8 cellular contexts compared by ENCODE assay signal in genomic region chr20:49915380-49916145, GRCh38. TPM values are rescaled to one million over a fixed set of nuclear protein-coding genes. Genes with fewer than 3 reads are reported as not detected.
DNase-seq lines count a peak whose midpoint lies in the region; ATAC-seq and TF ChIP-seq lines count a peak whose summit lies in the region.

Gene SPATA2 (minus strand): TSS chr20:49915529. CDS start chr20:49908490, 7,039 bp downstream.

- H3K4me3 ChIP-seq in lower lobe of right lung = peak within 1 kb of the TSS; percentile 88

- peak within 1 kb of the TSS; percentile 99 for H3K4me3 Mint-ChIP-seq in activated CD4-positive, alpha-beta memory T cell treated with anti-CD3 and anti-CD28 coated beads, Interleukin-2, amount 10 ng/mL, durations not matched to agents 7 days and 5 days

- H3K27me3 ChIP-seq in lower lobe of right lung (ENCODE audit: low read depth) = no peaks in the 10 kb centered on the region

- H3K4me1 Mint-ChIP-seq in activated CD4-positive, alpha-beta memory T cell treated with anti-CD3 and anti-CD28 coated beads, Interleukin-2, amount 10 ng/mL, durations not matched to agents 7 days and 5 days = peaks cover 38% of the 10 kb centered on the region

- no peaks in the 10 kb centered on the region for H3K9me3 Mint-ChIP-seq in activated CD4-positive, alpha-beta memory T cell treated with anti-CD3 and anti-CD28 coated beads, Interleukin-2, amount 10 ng/mL, durations not matched to agents 7 days and 5 days

- peak; percentile 85 for ATAC-seq in GM19397 (IDR thresholded peaks at IDR 0.05; ENCODE audit: unreplicated experiment)
- peak; percentile 58 for ATAC-seq in HG03565 (IDR thresholded peaks at IDR 0.05; ENCODE audit: unreplicated experiment)
- peak; percentile 95 to 96 for ATAC-seq in lower lobe of right lung

- H3K9me3 ChIP-seq in lower lobe of right lung = no peaks in the 10 kb centered on the region

- no peak for TF ChIP-seq CTCF in lower lobe of right lung (IDR thresholded peaks at IDR 0.05)

- POLR2A ChIA-PET in activated CD4-positive, alpha-beta memory T cell treated with anti-CD3 and anti-CD28 coated beads, Interleukin-2, amount 10 ng/mL, durations not matched to agents 7 days and 5 days (lab: Charles Lee) = interaction anchor here (0.8 to 3.3 kb wide), 8 partner anchors 11 to 321 kb away, joined by 3 to 26 read pairs (median 4); partner anchors contain the start of gene RNF114

- peak within 1 kb of the TSS; percentile 100 for H3K27ac Mint-ChIP-seq in activated CD4-positive, alpha-beta memory T cell treated with anti-CD3 and anti-CD28 coated beads, Interleukin-2, amount 10 ng/mL, durations not matched to agents 7 days and 5 days

- no peaks in the 10 kb centered on the region for H3K27me3 Mint-ChIP-seq in activated CD4-positive, alpha-beta memory T cell treated with anti-CD3 and anti-CD28 coated beads, Interleukin-2, amount 10 ng/mL, durations not matched to agents 7 days and 5 days

- peak; percentile 97 for DNase-seq in CD1c-positive myeloid dendritic cell (ENCODE audit: extremely low spot score)
- DNase-seq in NCI-H82 treated with DMSO at 0.1 percent for 48 hours (lab: John Stamatoyannopoulos, UW; ENCODE audit: unreplicated experiment) = peak; percentile 78
- peak; percentile 93 for DNase-seq in activated CD4-positive, alpha-beta memory T cell treated with anti-CD3 and anti-CD28 coated beads, Interleukin-2, amount 10 ng/mL, durations not matched to agents 7 days and 5 days
- peak; percentile 97 for DNase-seq in ecto neural progenitor cell (ENCODE audit: low spot score)
- DNase-seq in lower lobe of right lung = peak; percentile 98
- DNase-seq in stimulated activated CD4-positive, alpha-beta T cell treated with anti-CD3 and anti-CD28 coated beads, TNF-alpha, amount 100 ng/mL, for 1 hour (ENCODE audit: low read depth in 3 of 3, low spot score in 1 of 3) = peak; percentile 77 to 87 (median 79)

- intact Hi-C loops in lower lobe of right lung (cut with DNase I) = no loop called here

- CTCF ChIA-PET in activated CD4-positive, alpha-beta memory T cell treated with anti-CD3 and anti-CD28 coated beads, Interleukin-2, amount 10 ng/mL, durations not matched to agents 7 days and 5 days (lab: Charles Lee) = interaction anchor here (0.6 to 3.0 kb wide), 14 partner anchors 9 to 381 kb away, joined by 3 to 9 read pairs (median 4); no protein-coding TSS in a partner anchor

- H3K27ac ChIP-seq in lower lobe of right lung = peak within 1 kb of the TSS; percentile 97

- no peaks in the 10 kb centered on the region for H3K36me3 Mint-ChIP-seq in activated CD4-positive, alpha-beta memory T cell treated with anti-CD3 and anti-CD28 coated beads, Interleukin-2, amount 10 ng/mL, durations not matched to agents 7 days and 5 days (ENCODE audit: low read depth)

- H3K4me1 ChIP-seq in lower lobe of right lung = peaks cover 29% of the 10 kb centered on the region

- peaks cover 3% of the 10 kb centered on the region for H3K36me3 ChIP-seq in lower lobe of right lung

RNA-seq across cellular contexts. Expression of gene SPATA2, which starts in this region (rescaled TPM):
- 1 to 10 TPM; 8.4 to 9.0 TPM for total RNA-seq in activated CD4-positive, alpha-beta memory T cell treated with anti-CD3 and anti-CD28 coated beads, Interleukin-2, amount 10 ng/mL, durations not matched to agents 7 days and 5 days
- 7.2 TPM for total RNA-seq in lower lobe of right lung

Comparison
In these comparisons a context has a peak if more than half of its experiments do, and no peak if none do; other contexts are left out.
1. Peak in every context shown above with its lines: DNase-seq, ATAC-seq, H3K4me3 ChIP-seq and H3K27ac ChIP-seq.